Comparison of ENCODE assay signal across 23 cellular contexts in the genomic region with DNA sequence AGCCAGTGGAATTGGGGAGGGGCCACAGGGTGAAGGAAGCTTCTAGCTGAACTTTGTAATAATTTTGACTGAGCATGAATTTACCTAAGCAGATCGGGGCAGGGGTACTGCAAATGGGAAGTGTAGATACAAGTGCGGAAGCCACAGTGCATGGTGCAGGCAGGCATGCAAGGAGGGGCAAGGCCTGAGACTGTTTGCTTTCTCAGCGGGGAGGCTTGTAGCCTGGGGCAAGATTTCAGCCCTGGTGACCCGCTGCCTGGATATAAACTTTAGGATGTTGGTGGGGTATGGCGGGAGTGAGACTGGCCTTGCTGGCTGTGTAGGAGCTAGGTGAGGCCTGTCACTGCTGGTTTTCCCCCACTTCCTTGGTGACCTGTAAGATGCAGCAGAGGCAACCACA.
"Had no signal": no experiment of that assay in that cellular context is flagged by ENCODE, and none has a peak within 500 bp of the region (broad histone marks: within the 10 kb centered on the region; RNA-seq: fewer than 3 reads in every experiment).

No MANE protein-coding gene starts in this region.

- H3K4me3 Mint-ChIP-seq: memory B cell; natural killer cell treated with Interleukin-12 subunit alpha and Interleukin-12 subunit beta and Interleukin-15 and Interleukin-18, amount 100 ng/mL, for 72 hours; neural progenitor cell; stimulated activated naive B cell treated with anti-CD40 and anti-IgM and Interleukin-4, amounts not matched to agents 10 μg/mL and 1 μg/mL and 100 μg/mL, for 72 hours; stimulated activated naive CD8-positive, alpha-beta T cell treated with anti-CD3 and anti-CD28 coated beads, Interleukin-15, amount 100 ng/mL, for 72 hours had no signal

- DNase-seq: dorsolateral prefrontal cortex; effector CD8-positive, alpha-beta T cell; heart left ventricle; hippocampal formation; midbrain; nucleus accumbens; ovary; sigmoid colon; stimulated activated CD4-positive, alpha-beta T cell treated with anti-CD3 and anti-CD28 coated beads, Interleukin-2, amount 100 ng/mL, for 24 hours; stimulated activated CD4-positive, alpha-beta T cell treated with anti-CD3 and anti-CD28 coated beads, Interleukin-4, amount 100 ng/mL, for 4 hours; stimulated activated naive B cell treated with anti-CD40 and anti-IgM and Interleukin-4, amounts not matched to agents 10 μg/mL and 1 μg/mL and 100 μg/mL, for 72 hours; stimulated activated naive CD8-positive, alpha-beta T cell treated with anti-CD3 and anti-CD28 coated beads, Interleukin-15, amount 100 ng/mL, for 72 hours; testis; upper lobe of right lung had no signal

- H3K4me1 ChIP-seq: heart left ventricle, neural progenitor cell, right atrium auricular region, sigmoid colon, testis, tibial nerve, upper lobe of right lung, vagina had no signal

- H3K4me3 ChIP-seq: dorsolateral prefrontal cortex, heart left ventricle, neural progenitor cell, ovary, right atrium auricular region, sigmoid colon, skin epidermis, testis, tibial nerve, upper lobe of right lung, vagina had no signal

- H3K4me2 ChIP-seq: neural progenitor cell had no signal

- H3K27me3 ChIP-seq: dorsolateral prefrontal cortex, heart left ventricle, neural progenitor cell, ovary, right atrium auricular region, sigmoid colon, testis, tibial nerve, upper lobe of right lung, vagina had no signal

- H3K27ac ChIP-seq: dorsolateral prefrontal cortex, heart left ventricle, neural progenitor cell, ovary, right atrium auricular region, sigmoid colon, skin epidermis, testis, tibial nerve, upper lobe of right lung, vagina had no signal

- ATAC-seq: esophagus mucosa; heart left ventricle; left lobe of liver; natural killer cell treated with Interleukin-12 subunit alpha and Interleukin-12 subunit beta and Interleukin-15 and Interleukin-18, amount 100 ng/mL, for 72 hours; stimulated activated naive B cell treated with anti-CD40 and anti-IgM and Interleukin-4, amounts not matched to agents 10 μg/mL and 1 μg/mL and 100 μg/mL, for 72 hours; stimulated activated naive CD8-positive, alpha-beta T cell treated with anti-CD3 and anti-CD28 coated beads, Interleukin-15, amount 100 ng/mL, for 72 hours; upper lobe of right lung had no signal

- H3K36me3 ChIP-seq: heart left ventricle, neural progenitor cell, ovary, right atrium auricular region, sigmoid colon, tibial nerve, upper lobe of right lung, vagina had no signal

- H3K9ac ChIP-seq: neural progenitor cell had no signal

- H3K36me3 Mint-ChIP-seq: memory B cell; natural killer cell treated with Interleukin-12 subunit alpha and Interleukin-12 subunit beta and Interleukin-15 and Interleukin-18, amount 100 ng/mL, for 72 hours; neural progenitor cell; stimulated activated naive B cell treated with anti-CD40 and anti-IgM and Interleukin-4, amounts not matched to agents 10 μg/mL and 1 μg/mL and 100 μg/mL, for 72 hours had no signal

- H3K4me1 Mint-ChIP-seq: memory B cell; neural progenitor cell; stimulated activated naive B cell treated with anti-CD40 and anti-IgM and Interleukin-4, amounts not matched to agents 10 μg/mL and 1 μg/mL and 100 μg/mL, for 72 hours had no signal

- H3K27ac Mint-ChIP-seq: memory B cell; natural killer cell treated with Interleukin-12 subunit alpha and Interleukin-12 subunit beta and Interleukin-15 and Interleukin-18, amount 100 ng/mL, for 72 hours; neural progenitor cell; stimulated activated naive B cell treated with anti-CD40 and anti-IgM and Interleukin-4, amounts not matched to agents 10 μg/mL and 1 μg/mL and 100 μg/mL, for 72 hours; stimulated activated naive CD8-positive, alpha-beta T cell treated with anti-CD3 and anti-CD28 coated beads, Interleukin-15, amount 100 ng/mL, for 72 hours had no signal
